12 cellular contexts compared by ENCODE assay signal in the genomic region with DNA sequence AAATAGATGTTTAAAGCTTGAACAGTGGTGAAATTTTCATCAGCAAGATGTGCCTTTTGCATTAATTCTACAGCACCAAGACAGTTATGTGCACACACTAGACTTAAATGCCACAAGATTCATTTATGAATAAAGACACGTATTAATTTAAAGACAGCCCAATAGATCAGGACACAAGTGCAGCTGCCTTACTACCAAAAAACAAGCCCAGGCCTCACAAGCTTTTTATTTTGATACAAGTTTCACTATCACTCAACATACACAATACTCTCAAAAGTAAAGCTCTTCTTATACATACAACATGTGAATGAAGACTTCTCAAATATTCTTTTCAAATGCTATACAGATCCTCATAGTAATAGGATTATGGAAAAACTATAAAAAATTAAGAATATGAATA. TPM values are rescaled to one million over a fixed set of nuclear protein-coding genes. Genes with fewer than 3 reads are reported as not detected.
DNase-seq lines count a peak whose midpoint lies in the region; ATAC-seq and TF ChIP-seq lines count a peak whose summit lies in the region.
"Had no signal": no experiment of that assay in that cellular context is flagged by ENCODE, and none has a peak within 500 bp of the region (broad histone marks: within the 10 kb centered on the region; RNA-seq: fewer than 3 reads in every experiment).

No MANE protein-coding gene starts in this region.

- H3K4me3 ChIP-seq in CD8-positive, alpha-beta T cell (ENCODE audit: low read depth, low read length), result no peak overlapping the region

- CTCF ChIA-PET in CD8-positive, alpha-beta T cell (lab: Charles Lee), result interaction anchor here (0.8 kb wide), 1 partner anchor 169 kb away, joined by 3 read pairs; a partner anchor contains a TSS

- peaks cover 10% of the 10 kb centered on the region for H3K36me3 Mint-ChIP-seq in CD8-positive, alpha-beta T cell
- H3K36me3 Mint-ChIP-seq in HFFc6 (ENCODE audit: low read depth) (no peaks in the 10 kb centered on the region), natural killer cell (no peaks in the 10 kb centered on the region)
- H3K36me3 Mint-ChIP-seq in activated naive CD8-positive, alpha-beta T cell treated with anti-CD3 and anti-CD28 coated beads, Interleukin-2, amount 10 ng/mL, durations not matched to agents 7 days and 5 days, result peaks cover 6% of the 10 kb centered on the region

- intact Hi-C loops in CD8-positive, alpha-beta T cell (cut with DNase I, micrococcal nuclease), result loop anchor here (5.0 kb wide), 5 partner anchors 48 to 768 kb away; a partner anchor contains a TSS
- intact Hi-C loops in natural killer cell (cut with micrococcal nuclease), result loop anchor here (5.0 kb wide), 2 partner anchors 43 to 753 kb away; a partner anchor contains a TSS

- POLR2A ChIA-PET in CD8-positive, alpha-beta T cell (lab: Charles Lee), result interaction anchor here (1.0 to 1.6 kb wide), 4 partner anchors 15 to 169 kb away, joined by 3 read pairs; no protein-coding TSS in a partner anchor
- POLR2A ChIA-PET in activated naive CD8-positive, alpha-beta T cell treated with anti-CD3 and anti-CD28 coated beads, Interleukin-2, amount 10 ng/mL, durations not matched to agents 7 days and 5 days (lab: Charles Lee), result interaction anchor here (0.9 to 3.0 kb wide), 3 partner anchors 19 to 169 kb away, joined by 3 to 12 read pairs (median 4); a partner anchor contains a TSS

- H3K27me3 Mint-ChIP-seq in CD8-positive, alpha-beta T cell (ENCODE audit: low read depth), result no peaks in the 10 kb centered on the region
- H3K27me3 Mint-ChIP-seq in HFFc6 (ENCODE audit: insufficient read depth) (no peaks in the 10 kb centered on the region), natural killer cell (ENCODE audit: low read depth in 2 of 2) (no peaks in the 10 kb centered on the region)
- no peaks in the 10 kb centered on the region for H3K27me3 Mint-ChIP-seq in activated naive CD8-positive, alpha-beta T cell treated with anti-CD3 and anti-CD28 coated beads, Interleukin-2, amount 10 ng/mL, durations not matched to agents 7 days and 5 days

- H3K4me3 Mint-ChIP-seq in CD8-positive, alpha-beta T cell, result peak overlapping the region; percentile 12
- H3K4me3 Mint-ChIP-seq in HFFc6 (peak overlapping the region; percentile 97), natural killer cell (peak overlapping the region; percentile 71)
- peak overlapping the region; percentile 59 for H3K4me3 Mint-ChIP-seq in activated naive CD8-positive, alpha-beta T cell treated with anti-CD3 and anti-CD28 coated beads, Interleukin-2, amount 10 ng/mL, durations not matched to agents 7 days and 5 days

- no peak for DNase-seq in CD8-positive, alpha-beta T cell
- DNase-seq in HFFc6 (no peak), natural killer cell (no peak)
- no peak for DNase-seq in activated naive CD8-positive, alpha-beta T cell treated with anti-CD3 and anti-CD28 coated beads, Interleukin-2, amount 10 ng/mL, durations not matched to agents 7 days and 5 days
- DNase-seq in effector CD8-positive, alpha-beta T cell (lab: John Stamatoyannopoulos, UW), result no peak
- no peak for DNase-seq in central memory CD4-positive, alpha-beta T cell
- DNase-seq: DMS 273 treated with DMSO at 0.1 percent for 48 hours; NCI-H187 treated with DMSO at 0.1 percent for 48 hours; stimulated activated CD4-positive, alpha-beta T cell treated with anti-CD3 and anti-CD28 coated beads, Interleukin-4, amount 100 ng/mL, for 24 hours had no signal

- ATAC-seq in CD8-positive, alpha-beta T cell, result no peak
- no peak for ATAC-seq in activated naive CD8-positive, alpha-beta T cell treated with anti-CD3 and anti-CD28 coated beads, Interleukin-2, amount 10 ng/mL, durations not matched to agents 7 days and 5 days (ENCODE audit: low read depth)
- ATAC-seq in natural killer cell, result no peak
- ATAC-seq in GM18520 (IDR thresholded peaks at IDR 0.05; ENCODE audit: unreplicated experiment), result no peak
- no peak for ATAC-seq in GM21825 (IDR thresholded peaks at IDR 0.05; ENCODE audit: unreplicated experiment)
- ATAC-seq: Panc1 had no signal

- H3K4me1 Mint-ChIP-seq in CD8-positive, alpha-beta T cell (ENCODE audit: low read depth), result peaks cover 68% of the 10 kb centered on the region
- H3K4me1 Mint-ChIP-seq in HFFc6 (ENCODE audit: low read depth), result peaks cover 46% of the 10 kb centered on the region
- H3K4me1 Mint-ChIP-seq in activated naive CD8-positive, alpha-beta T cell treated with anti-CD3 and anti-CD28 coated beads, Interleukin-2, amount 10 ng/mL, durations not matched to agents 7 days and 5 days, result peaks cover 22% of the 10 kb centered on the region
- H3K4me1 Mint-ChIP-seq in natural killer cell, result peaks cover 42 to 60% of the 10 kb centered on the region in 2 donors

- no peaks in the 10 kb centered on the region for H3K27me3 ChIP-seq in CD8-positive, alpha-beta T cell (ENCODE audit: insufficient read depth, low read length)

- H3K9me3 ChIP-seq in CD8-positive, alpha-beta T cell (ENCODE audit: low read length), result no peaks in the 10 kb centered on the region

- peaks cover 36% of the 10 kb centered on the region for H3K4me1 ChIP-seq in CD8-positive, alpha-beta T cell (ENCODE audit: insufficient read depth, low read length)

- TF ChIP-seq CTCF in CD8-positive, alpha-beta T cell (IDR thresholded peaks at IDR 0.05), result no peak
- no peak for TF ChIP-seq CTCF in HFFc6 (IDR thresholded peaks at IDR 0.05)
- TF ChIP-seq CTCF in natural killer cell (IDR thresholded peaks at IDR 0.05), result no peak

- no peaks in the 10 kb centered on the region for H3K36me3 ChIP-seq in CD8-positive, alpha-beta T cell (ENCODE audit: insufficient read depth, low read length)

- H3K9me3 Mint-ChIP-seq in CD8-positive, alpha-beta T cell, result no peaks in the 10 kb centered on the region
- H3K9me3 Mint-ChIP-seq in HFFc6, result no peaks in the 10 kb centered on the region
- H3K9me3 Mint-ChIP-seq in activated naive CD8-positive, alpha-beta T cell treated with anti-CD3 and anti-CD28 coated beads, Interleukin-2, amount 10 ng/mL, durations not matched to agents 7 days and 5 days, result peaks cover 2% of the 10 kb centered on the region
- H3K9me3 Mint-ChIP-seq in natural killer cell, result no peaks in the 10 kb centered on the region

- H3K27ac ChIP-seq in CD8-positive, alpha-beta T cell (ENCODE audit: low read depth, low read length), result no peak overlapping the region

- H3K27ac Mint-ChIP-seq in CD8-positive, alpha-beta T cell, result peak overlapping the region; percentile 11
- peak overlapping the region; percentile 37 for H3K27ac Mint-ChIP-seq in HFFc6
- H3K27ac Mint-ChIP-seq in activated naive CD8-positive, alpha-beta T cell treated with anti-CD3 and anti-CD28 coated beads, Interleukin-2, amount 10 ng/mL, durations not matched to agents 7 days and 5 days, result no peak overlapping the region
- peak overlapping the region; percentile 92 to 97 for H3K27ac Mint-ChIP-seq in natural killer cell

RNA-seq across cellular contexts. Expression of a gene that starts 2.4 kb away (rescaled TPM):
- total RNA-seq in CD8-positive, alpha-beta T cell, result 10 to 100 TPM; 38.9 to 41.1 TPM
- total RNA-seq in HFFc6 (2021; fragmentation: NEBNext Ultra II Directional; extraction: Animal tissue kit (Norgen Biotek cat#: 25700)), result 10 to 100 TPM; 37.7 to 47.1 (median 45.2) TPM
- total RNA-seq in activated naive CD8-positive, alpha-beta T cell treated with anti-CD3 and anti-CD28 coated beads, Interleukin-2, amount 10 ng/mL, durations not matched to agents 7 days and 5 days, result 10 to 100 TPM; 68.3 to 73.4 TPM
- total RNA-seq in natural killer cell, result 100 to 1,000 TPM; 103 to 132 (median 128) TPM

Comparison
In these comparisons a context has a peak if more than half of its experiments do, and no peak if none do; other contexts are left out.
1. H3K4me3 Mint-ChIP-seq: peak in every context shown above with its lines; median percentile 97 in HFFc6; 71 in natural killer cell; 59 in activated naive CD8-positive, alpha-beta T cell treated with anti-CD3 and anti-CD28 coated beads, Interleukin-2, amount 10 ng/mL, durations not matched to agents 7 days and 5 days; 12 in CD8-positive, alpha-beta T cell.